Comparison of ENCODE assay signal across 8 cellular contexts in genomic region chr7:105691692-105692564, GRCh38.
DNase-seq lines count a peak whose midpoint lies in the region; ATAC-seq, FAIRE-seq and TF ChIP-seq lines count a peak whose summit lies in the region.

No MANE protein-coding gene starts in this region.

- H3K36me3 Mint-ChIP-seq in T-cell (peaks cover 14% of the 10 kb centered on the region), astrocyte (ENCODE audit: low read depth, unreplicated experiment) (peaks cover 6% of the 10 kb centered on the region)

- peak overlapping the region; percentile 99 to 100 for H3K27ac Mint-ChIP-seq in T-cell
- H3K27ac Mint-ChIP-seq in astrocyte (ENCODE audit: unreplicated experiment): peak overlapping the region; percentile 34

- POLR2A ChIA-PET in T-cell (lab: Charles Lee): interaction anchor here (0.5 to 1.0 kb wide), 6 partner anchors 22 to 708 kb away, joined by 3 to 6 read pairs (median 6); partner anchors contain the start of gene RINT1 (in 1 of the 2)

- H3K4me1 ChIP-seq in astrocyte (ENCODE audit: insufficient read depth, low read length) (peaks cover 12% of the 10 kb centered on the region), iPS DF 6.9 (ENCODE audit: control insufficient read depth, insufficient read depth, low read length) (peaks cover 14% of the 10 kb centered on the region), skeletal muscle satellite cell (ENCODE audit: control insufficient read depth, insufficient read depth, low read length) (peaks cover 4% of the 10 kb centered on the region)

- no peaks in the 10 kb centered on the region for H3K27me3 ChIP-seq in astrocyte (ENCODE audit: insufficient read depth, low read length)
- no peaks in the 10 kb centered on the region for H3K27me3 ChIP-seq in iPS DF 6.9 (ENCODE audit: control insufficient read depth, insufficient read depth, low read length)
- no peaks in the 10 kb centered on the region for H3K27me3 ChIP-seq in skeletal muscle satellite cell (ENCODE audit: control insufficient read depth, insufficient read depth, low read length)

- H3K4me3 Mint-ChIP-seq in T-cell (peak overlapping the region; percentile 92 to 97 (median 96)), astrocyte (ENCODE audit: unreplicated experiment) (peak overlapping the region; percentile 4)

- H3K4me3 ChIP-seq in astrocyte (ENCODE audit: insufficient read depth, low read depth, low read length) (peak overlapping the region; percentile 68), iPS DF 6.9 (ENCODE audit: low read length) (peak overlapping the region; percentile 13; the same call in 1 of the 2 replicates), skeletal muscle satellite cell (ENCODE audit: low read length) (peak overlapping the region; percentile 66)

- peak overlapping the region; percentile 41 for H2AFZ ChIP-seq in astrocyte (ENCODE audit: low read depth, low read length)

- H3K9ac ChIP-seq in astrocyte (ENCODE audit: low read length) (peak overlapping the region; percentile 65), skeletal muscle satellite cell (ENCODE audit: low read depth, low read length) (peak overlapping the region; percentile 57)

- H3K9me3 Mint-ChIP-seq in T-cell (peaks cover 5 to 7% (median 6%) of the 10 kb centered on the region in 3 donors), astrocyte (ENCODE audit: unreplicated experiment) (peaks cover 4% of the 10 kb centered on the region)

- H3K27me3 Mint-ChIP-seq in T-cell: no peaks in the 10 kb centered on the region
- H3K27me3 Mint-ChIP-seq in astrocyte (ENCODE audit: low read depth, unreplicated experiment): no peaks in the 10 kb centered on the region

- CTCF ChIA-PET in T-cell (lab: Charles Lee): interaction anchor here (0.6 to 1.0 kb wide), 5 partner anchors 41 to 354 kb away, joined by 3 to 12 read pairs (median 5); no protein-coding TSS in a partner anchor

- H3K9me3 ChIP-seq in astrocyte (ENCODE audit: insufficient read depth, low read depth, low read length) (no peaks in the 10 kb centered on the region), iPS DF 6.9 (ENCODE audit: control insufficient read depth, insufficient read depth, low read length) (no peaks in the 10 kb centered on the region), skeletal muscle satellite cell (replicated peaks; ENCODE audit: low read length) (no peaks in the 10 kb centered on the region)

- H3K79me2 ChIP-seq in astrocyte (ENCODE audit: insufficient read depth, low read length): no peaks in the 10 kb centered on the region

- H3K4me2 ChIP-seq in astrocyte (ENCODE audit: low read length): peak overlapping the region; percentile 90
- H3K4me2 ChIP-seq in skeletal muscle satellite cell (ENCODE audit: low read length): peak overlapping the region; percentile 84

- ATAC-seq in HG03460 (IDR thresholded peaks at IDR 0.05; ENCODE audit: unreplicated experiment) (peak; percentile 61), T-cell (replicated peaks in 1 of 4) (peak; percentile 64 to 86 (median 74))

- WGBS in iPS DF 6.9 (ENCODE audit: insufficient coverage, insufficient read length): no CpG with 5 or more reads among the region's 21 CpGs

- peaks cover 6% of the 10 kb centered on the region for H4K20me1 ChIP-seq in astrocyte (ENCODE audit: insufficient read depth, low read length)

- H3K4me1 Mint-ChIP-seq in T-cell (peaks cover 65 to 71% (median 69%) of the 10 kb centered on the region in 3 donors), astrocyte (ENCODE audit: low read depth, unreplicated experiment) (peaks cover 13% of the 10 kb centered on the region)

- H3K36me3 ChIP-seq in astrocyte (ENCODE audit: insufficient read depth, low read length) (no peaks in the 10 kb centered on the region), iPS DF 6.9 (ENCODE audit: control insufficient read depth, insufficient read depth, low read length) (no peaks in the 10 kb centered on the region), skeletal muscle satellite cell (ENCODE audit: insufficient read depth, low read length) (peaks cover 4% of the 10 kb centered on the region)

- DNase-seq in NCI-H2081 (lab: John Stamatoyannopoulos, UW): peak; percentile 51 to 73
- DNase-seq in NCI-H2081 treated with DMSO at 0.1 percent for 48 hours (lab: John Stamatoyannopoulos, UW): no peak
- peak; percentile 36 to 93 (median 86) for DNase-seq in T-cell
- peak; percentile 66 for DNase-seq in astrocyte (ENCODE audit: low read depth)
- DNase-seq in iPS DF 6.9 (ENCODE audit: low read depth, low spot score): no peak
- DNase-seq in NCI-H1930 (lab: John Stamatoyannopoulos, UW): no peak

- TF ChIP-seq CTCF in astrocyte (IDR thresholded peaks at IDR 0.05; ENCODE audit: insufficient read depth, low read depth, low read length): no peak

- H3K27ac ChIP-seq in astrocyte (ENCODE audit: low read depth, low read length) (no peak overlapping the region), iPS DF 6.9 (ENCODE audit: low read length) (no peak overlapping the region)

- FAIRE-seq in astrocyte (lab: Jason Lieb, UNC): no peak

Comparison
In these comparisons a context has a peak if more than half of its experiments do, and no peak if none do; other contexts are left out.
1. DNase-seq: peak in NCI-H2081 (2 of 2), T-cell (34 of 34) and astrocyte (single experiment); none in NCI-H2081 treated with DMSO at 0.1 percent for 48 hours (single experiment), iPS DF 6.9 (single experiment) and NCI-H1930 (0 of 2).
2. H3K4me3 ChIP-seq: peak in every context shown above with its lines; median percentile 68 in astrocyte; 66 in skeletal muscle satellite cell; 13 in iPS DF 6.9.